ENCODE assay signal across 19 cellular contexts in genomic region chr4:64682946-64683345, GRCh38.
DNase-seq lines count a peak whose midpoint lies in the region; ATAC-seq and TF ChIP-seq lines count a peak whose summit lies in the region.
"Had no signal": no experiment of that assay in that cellular context is flagged by ENCODE, and none has a peak within 500 bp of the region (broad histone marks: within the 10 kb centered on the region; RNA-seq: fewer than 3 reads in every experiment).

No MANE protein-coding gene starts in this region.

- no peaks in the 10 kb centered on the region for H3F3A ChIP-seq in PC-3 (ENCODE audit: low read length, unreplicated experiment)

- H2AFZ ChIP-seq in PC-3 (ENCODE audit: low read length), result no peak overlapping the region
- H2AFZ ChIP-seq: GM23248 had no signal

- H3K4me3 Mint-ChIP-seq in activated CD4-positive, alpha-beta T cell treated with anti-CD3 and anti-CD28 coated beads, Interleukin-2, amount 10 ng/mL, durations not matched to agents 7 days and 5 days, result no peak overlapping the region
- H3K4me3 Mint-ChIP-seq: CD4-positive, alpha-beta memory T cell; H9 had no signal

- DNase-seq in A172 (ENCODE audit: low spot score), result peak; percentile 1
- peak; percentile 24 for DNase-seq in H4 (ENCODE audit: low spot score)
- DNase-seq in PC-3, result peak; percentile 51
- peak; percentile 18 for DNase-seq in renal cortical epithelial cell (ENCODE audit: low read depth)
- DNase-seq in activated CD4-positive, alpha-beta T cell treated with anti-CD3 and anti-CD28 coated beads, Interleukin-2, amount 10 ng/mL, durations not matched to agents 7 days and 5 days, result no peak
- DNase-seq in activated T-cell treated with anti-CD3 and anti-CD28 coated beads for 4 hours, result no peak
- DNase-seq: C1 segment of cervical spinal cord; Caco-2; CD4-positive, alpha-beta memory T cell; DMS153; EL; GDM1; GM23248; H9 had no signal

- no peaks in the 10 kb centered on the region for H3K36me3 ChIP-seq in PC-3 (ENCODE audit: low read depth, low read length)

- BruUV-seq in PC-3 (replicated peaks; lab: Mats Ljungman, UMichigan), result no TSS peak

- peak overlapping the region; percentile 68 for H3K27ac ChIP-seq in PC-3 (ENCODE audit: low read length)
- H3K27ac ChIP-seq: 22Rv1, A549, GM23248 had no signal

- no peaks in the 10 kb centered on the region for H3K79me2 ChIP-seq in PC-3 (ENCODE audit: low read length)

- no peak for TF ChIP-seq CTCF in PC-3 (conservative IDR thresholded peaks at IDR 0.05; ENCODE audit: low read depth, low read length)

- H3K4me1 ChIP-seq in PC-3 (ENCODE audit: insufficient read depth, low read length), result peaks cover 5% of the 10 kb centered on the region; the same call in 1 of the 2 replicates
- H3K4me1 ChIP-seq: A549, Caco-2 had no signal

- no peaks in the 10 kb centered on the region for H3K36me3 Mint-ChIP-seq in activated CD4-positive, alpha-beta T cell treated with anti-CD3 and anti-CD28 coated beads, Interleukin-2, amount 10 ng/mL, durations not matched to agents 7 days and 5 days (ENCODE audit: low read depth)
- H3K36me3 Mint-ChIP-seq: CD4-positive, alpha-beta memory T cell had no signal

- peak overlapping the region; percentile 17; the same call in 1 of the 2 replicates for H3K9ac ChIP-seq in PC-3 (ENCODE audit: low read length)
- H3K9ac ChIP-seq: GM23248 had no signal

- no peaks in the 10 kb centered on the region for H3K27me3 Mint-ChIP-seq in activated CD4-positive, alpha-beta T cell treated with anti-CD3 and anti-CD28 coated beads, Interleukin-2, amount 10 ng/mL, durations not matched to agents 7 days and 5 days
- H3K27me3 Mint-ChIP-seq: CD4-positive, alpha-beta memory T cell had no signal

- H3K27ac Mint-ChIP-seq in activated CD4-positive, alpha-beta T cell treated with anti-CD3 and anti-CD28 coated beads, Interleukin-2, amount 10 ng/mL, durations not matched to agents 7 days and 5 days, result no peak overlapping the region
- H3K27ac Mint-ChIP-seq: CD4-positive, alpha-beta memory T cell; H9 had no signal

- H3K9me3 Mint-ChIP-seq in activated CD4-positive, alpha-beta T cell treated with anti-CD3 and anti-CD28 coated beads, Interleukin-2, amount 10 ng/mL, durations not matched to agents 7 days and 5 days, result peaks cover 3% of the 10 kb centered on the region

- peak overlapping the region; percentile 5; the same call in 1 of the 2 replicates for H3K4me3 ChIP-seq in PC-3 (ENCODE audit: low read length)
- H3K4me3 ChIP-seq: A549, GM12878, GM23248 had no signal

- no peaks in the 10 kb centered on the region for H3K4me1 Mint-ChIP-seq in activated CD4-positive, alpha-beta T cell treated with anti-CD3 and anti-CD28 coated beads, Interleukin-2, amount 10 ng/mL, durations not matched to agents 7 days and 5 days
- H3K4me1 Mint-ChIP-seq: CD4-positive, alpha-beta memory T cell; H9 had no signal

- no peaks in the 10 kb centered on the region for H4K20me1 ChIP-seq in PC-3 (ENCODE audit: low read length)

- ATAC-seq in PC-3, result peak; percentile 62
- no peak for ATAC-seq in HG02981 (IDR thresholded peaks at IDR 0.05; ENCODE audit: unreplicated experiment)
- ATAC-seq: A549, GM12878, HCT116 had no signal

- peak overlapping the region; percentile 47 for H3K4me2 ChIP-seq in PC-3 (ENCODE audit: low read length)
- H3K4me2 ChIP-seq: A549 had no signal

- intact Hi-C loops in PC-3 (cut with micrococcal nuclease), result no loop called here

- H3K9me3 ChIP-seq in PC-3 (ENCODE audit: low read length), result no peaks in the 10 kb centered on the region
- H3K9me3 ChIP-seq: A549, Caco-2 had no signal

- CTCF ChIA-PET in PC-3 (lab: Charles Lee), result interaction anchor here (0.6 kb wide), 1 partner anchor 85 kb away, joined by 6 read pairs; no protein-coding TSS in a partner anchor
- CTCF ChIA-PET in activated CD4-positive, alpha-beta T cell treated with anti-CD3 and anti-CD28 coated beads, Interleukin-2, amount 10 ng/mL, durations not matched to agents 7 days and 5 days (lab: Charles Lee), result no interaction called here

- no peaks in the 10 kb centered on the region for H3K9me2 ChIP-seq in PC-3 (replicated peaks; ENCODE audit: low read length)

- POLR2A ChIA-PET in PC-3 (lab: Charles Lee; ENCODE audit: unreplicated experiment), result no interaction called here
- POLR2A ChIA-PET in activated CD4-positive, alpha-beta T cell treated with anti-CD3 and anti-CD28 coated beads, Interleukin-2, amount 10 ng/mL, durations not matched to agents 7 days and 5 days (lab: Charles Lee), result no interaction called here

- no peaks in the 10 kb centered on the region for H3K27me3 ChIP-seq in PC-3 (ENCODE audit: low read length)

Comparison
In these comparisons a context has a peak if more than half of its experiments do, and no peak if none do; other contexts are left out.
1. DNase-seq: peak in A172 (single experiment), H4 (single experiment), PC-3 (single experiment) and renal cortical epithelial cell (single experiment); none in activated CD4-positive, alpha-beta T cell treated with anti-CD3 and anti-CD28 coated beads, Interleukin-2, amount 10 ng/mL, durations not matched to agents 7 days and 5 days (single experiment) and activated T-cell treated with anti-CD3 and anti-CD28 coated beads for 4 hours (single experiment).